1 cellular context compared by ENCODE assay signal in genomic region chr12:76250256-76250655, GRCh38.
TF ChIP-seq lines count a peak whose summit lies in the region.

No MANE protein-coding gene starts in this region.

TF ChIP-seq in GM23338, 12 proteins besides CTCF, POLR2A, EP300 and RAD21 (continued from another document):
- TF ChIP-seq ZNF462 (CRISPR knock-in tag; IDR thresholded peaks at IDR 0.05): no peak
- no peak for TF ChIP-seq ZNF114 (CRISPR knock-in tag; IDR thresholded peaks at IDR 0.05)
- TF ChIP-seq POLR2AphosphoS5 (IDR thresholded peaks at IDR 0.05; ENCODE audit: low read depth): no peak
